In the genomic region with DNA sequence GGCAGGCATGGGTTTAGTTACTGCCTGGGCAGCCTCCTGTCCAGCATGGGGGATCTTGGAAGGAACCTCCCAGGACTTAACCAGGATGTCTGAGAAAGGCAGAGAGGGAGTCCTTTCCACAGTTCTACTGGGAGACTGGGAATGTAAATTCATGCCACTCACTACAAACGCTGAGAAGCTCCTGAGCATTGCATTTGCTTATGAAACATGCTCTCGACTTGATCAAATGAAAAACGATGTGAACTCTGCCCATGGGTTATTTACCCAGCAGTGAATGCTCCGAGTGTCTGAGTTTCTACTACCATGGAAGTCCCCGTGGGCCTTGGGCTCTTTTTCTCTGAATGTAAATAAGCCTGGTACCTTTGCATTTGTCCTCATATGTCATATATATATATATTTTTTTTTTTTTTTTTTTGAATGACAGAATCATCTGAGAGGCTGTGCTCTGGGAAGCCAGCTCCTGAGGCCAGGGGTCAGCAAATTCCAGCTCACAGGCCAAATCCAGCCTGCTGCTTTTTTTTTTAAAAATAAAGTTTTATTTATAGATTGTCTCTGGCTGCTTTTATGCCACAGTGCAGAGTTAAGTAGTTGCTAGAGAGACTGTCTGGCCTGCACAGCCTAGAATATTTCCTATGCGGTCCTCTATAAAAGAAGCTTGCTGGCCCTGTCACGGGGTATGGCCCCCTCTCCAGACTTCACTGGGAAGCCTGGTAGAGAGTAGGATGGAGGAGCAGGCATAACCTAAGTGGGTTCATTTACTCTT, we compare ENCODE assay signal across 20 cellular contexts. TPM values are rescaled to one million over a fixed set of nuclear protein-coding genes. Genes with fewer than 3 reads are reported as not detected.
A peak's percentile ranks its signal among the peaks of the same experiment; 100 is the strongest.
DNase-seq lines count a peak whose midpoint lies in the region; ATAC-seq and TF ChIP-seq lines count a peak whose summit lies in the region.
"Had no signal": no experiment of that assay in that cellular context is flagged by ENCODE, and none has a peak within 500 bp of the region (broad histone marks: within the 10 kb centered on the region; RNA-seq: fewer than 3 reads in every experiment).

No MANE protein-coding gene starts in this region.

- no CpG with 5 or more reads among the region's 7 CpGs for WGBS in trophoblast cell (ENCODE audit: extremely low coverage, insufficient coverage, insufficient read length)

- no peak overlapping the region for H3K4me3 ChIP-seq in left lung
- H3K4me3 ChIP-seq in trophoblast cell (ENCODE audit: low read depth, low read length) = no peak overlapping the region
- H3K4me3 ChIP-seq: MG63, SJCRH30 had no signal

- H3K36me3 ChIP-seq in left lung = no peaks in the 10 kb centered on the region
- H3K36me3 ChIP-seq in trophoblast cell (ENCODE audit: control insufficient read depth in 1 of 2, insufficient read depth in 2 of 2, low read length in 2 of 2) = no peaks in the 10 kb centered on the region
- H3K36me3 ChIP-seq: MG63, SJCRH30 had no signal

- no peak overlapping the region for H3K23ac ChIP-seq in trophoblast cell (ENCODE audit: low read length)

- no peak overlapping the region for H2BK5ac ChIP-seq in trophoblast cell (ENCODE audit: low read depth, low read length, poor library complexity)

- H3K4me1 ChIP-seq in left lung = no peaks in the 10 kb centered on the region
- peaks cover 4 to 6% of the 10 kb centered on the region in 2 experiments for H3K4me1 ChIP-seq in trophoblast cell (ENCODE audit: control insufficient read depth in 1 of 2, insufficient read depth in 2 of 2, low read length in 2 of 2)
- H3K4me1 ChIP-seq: SJCRH30 had no signal

- peak overlapping the region; percentile 21 for H4K91ac ChIP-seq in trophoblast cell (ENCODE audit: low read depth, low read length)

- H3K27ac ChIP-seq in left lung (peak overlapping the region; percentile 18 to 59), trophoblast cell (ENCODE audit: low read depth, low read length) (no peak overlapping the region)
- H3K27ac ChIP-seq: KMS-11, SJCRH30 had no signal

- no peak for TF ChIP-seq CTCF in left lung (IDR thresholded peaks at IDR 0.05)

- H3K27me3 ChIP-seq in left lung (no peaks in the 10 kb centered on the region), trophoblast cell (ENCODE audit: insufficient read depth, low read length) (no peaks in the 10 kb centered on the region)
- H3K27me3 ChIP-seq: MG63 had no signal

- H3K79me1 ChIP-seq in trophoblast cell (ENCODE audit: low read length) = no peaks in the 10 kb centered on the region

- H2BK120ac ChIP-seq in trophoblast cell (ENCODE audit: insufficient read depth, low read length, poor library complexity) = no peak overlapping the region

- H3K79me2 ChIP-seq in trophoblast cell (ENCODE audit: control insufficient read depth, insufficient read depth, low read length, poor library complexity) = no peaks in the 10 kb centered on the region

- peaks cover 12 to 15% of the 10 kb centered on the region in 2 donors for H3K27me3 Mint-ChIP-seq in effector memory CD8-positive, alpha-beta T cell

- H3K9ac ChIP-seq in trophoblast cell (ENCODE audit: low read length) = no peak overlapping the region
- H3K9ac ChIP-seq: KMS-11 had no signal

- H3K4me1 Mint-ChIP-seq in effector memory CD8-positive, alpha-beta T cell (ENCODE audit: low read depth in 2 of 2) = no peaks in the 10 kb centered on the region

- no peak overlapping the region for H3K4me3 Mint-ChIP-seq in effector memory CD8-positive, alpha-beta T cell
- H3K4me3 Mint-ChIP-seq: CD8-positive, alpha-beta T cell had no signal

- no peaks in the 10 kb centered on the region for H3K36me3 Mint-ChIP-seq in effector memory CD8-positive, alpha-beta T cell (ENCODE audit: insufficient read depth)
- H3K36me3 Mint-ChIP-seq: CD8-positive, alpha-beta T cell had no signal

- intact Hi-C loops in left lung (cut with DNase I) (no loop called here), head of caudate nucleus (cut with DNase I) (no loop called here)

- H2BK12ac ChIP-seq in trophoblast cell (ENCODE audit: low read length) = no peak overlapping the region

- DNase-seq in NCI-H345 (lab: John Stamatoyannopoulos, UW) = peak; percentile 21
- no peak for DNase-seq in NCI-H345 treated with DMSO at 0.1 percent for 48 hours (lab: John Stamatoyannopoulos, UW; ENCODE audit: unreplicated experiment)
- DNase-seq in NCI-H526 treated with DMSO at 0.1 percent for 48 hours (lab: John Stamatoyannopoulos, UW) = peak; percentile 96
- no peak for DNase-seq in left lung
- DNase-seq in trophoblast cell = no peak
- no peak for DNase-seq in cerebellar cortex (ENCODE audit: low spot score)
- DNase-seq in effector memory CD8-positive, alpha-beta T cell = no peak
- DNase-seq in head of caudate nucleus = no peak
- DNase-seq: CD8-positive, alpha-beta T cell; EL; GOT3; MG63; NCI-H1092; NCI-H146; NCI-H2081 treated with DMSO at 0.1 percent for 48 hours; NCI-H69; RPMI8226; SJCRH30 had no signal

- no peak for ATAC-seq in left lung
- no peak for ATAC-seq in effector memory CD8-positive, alpha-beta T cell (replicated peaks)
- ATAC-seq: CD8-positive, alpha-beta T cell had no signal

- no peak overlapping the region for H4K12ac ChIP-seq in trophoblast cell (ENCODE audit: low read depth, low read length)

- H3K9me3 Mint-ChIP-seq in effector memory CD8-positive, alpha-beta T cell = no peaks in the 10 kb centered on the region
- H3K9me3 Mint-ChIP-seq: CD8-positive, alpha-beta T cell had no signal

- H3K27ac Mint-ChIP-seq in effector memory CD8-positive, alpha-beta T cell = no peak overlapping the region
- H3K27ac Mint-ChIP-seq: CD8-positive, alpha-beta T cell had no signal

- no peak overlapping the region for H2AK5ac ChIP-seq in trophoblast cell (ENCODE audit: low read length)

- H2AFZ ChIP-seq in trophoblast cell (ENCODE audit: insufficient read depth, low read length, poor library complexity) = no peak overlapping the region

- H3K4ac ChIP-seq in trophoblast cell (ENCODE audit: low read depth, low read length) = no peak overlapping the region

- H3K9me3 ChIP-seq in left lung (no peaks in the 10 kb centered on the region), trophoblast cell (ENCODE audit: insufficient read depth, low read depth, low read length) (no peaks in the 10 kb centered on the region)
- H3K9me3 ChIP-seq: MG63, SJCRH30 had no signal

- H3K4me2 ChIP-seq in trophoblast cell (ENCODE audit: low read length) = no peak overlapping the region
- H3K4me2 ChIP-seq: KMS-11 had no signal

- H3K18ac ChIP-seq in trophoblast cell (ENCODE audit: low read length) = no peak overlapping the region

- H3K14ac ChIP-seq in trophoblast cell (ENCODE audit: low read length) = no peak overlapping the region

- H4K8ac ChIP-seq in trophoblast cell (ENCODE audit: low read depth, low read length) = no peak overlapping the region

RNA-seq across cellular contexts. Expression of gene RAPGEF5, which starts 21.4 kb away (rescaled TPM):
- 10 to 100 TPM; 44.2 to 64.6 TPM for total RNA-seq in left lung
- polyA plus RNA-seq in trophoblast cell (2013) = 1.8 and 2.0 TPM in 2 replicates
- polyA plus RNA-seq: BJ had no signal

Comparison
In these comparisons a context has a peak if more than half of its experiments do, and no peak if none do; other contexts are left out.
1. DNase-seq: peak in NCI-H345 (single experiment) and NCI-H526 treated with DMSO at 0.1 percent for 48 hours (single experiment); none in NCI-H345 treated with DMSO at 0.1 percent for 48 hours (single experiment), left lung (0 of 2), trophoblast cell (0 of 2), cerebellar cortex (single experiment), effector memory CD8-positive, alpha-beta T cell (0 of 3) and head of caudate nucleus (0 of 42).